Comparison of ENCODE assay signal across 17 cellular contexts in genomic region chr3:89180334-89180733, GRCh38.
DNase-seq lines count a peak whose midpoint lies in the region; ATAC-seq and TF ChIP-seq lines count a peak whose summit lies in the region.
"Had no signal": no experiment of that assay in that cellular context is flagged by ENCODE, and none has a peak within 500 bp of the region (broad histone marks: within the 10 kb centered on the region; RNA-seq: fewer than 3 reads in every experiment).

No MANE protein-coding gene starts in this region.

- WGBS in mesodermal cell (ENCODE audit: insufficient coverage in 2 of 2), 2 experiments, result 40% methylated on average over 1 of the region's 2 CpGs; no CpG with 5 or more reads in 1 of the 2 experiments

- TF ChIP-seq CTCF in LNCaP clone FGC (IDR thresholded peaks at IDR 0.05; ENCODE audit: control insufficient read depth, extremely low read depth, insufficient read depth), result no peak

- H3K36me3 ChIP-seq in mesodermal cell (ENCODE audit: control insufficient read depth, insufficient read depth, low read length), result no peaks in the 10 kb centered on the region
- H3K36me3 ChIP-seq: ascending aorta, right lobe of liver had no signal

- DNase-seq in LNCaP clone FGC (ENCODE audit: low read depth), result peak; percentile 30
- DNase-seq in brain pericyte (ENCODE audit: low read depth, low spot score), result peak; percentile 38
- DNase-seq in middle frontal gyrus (ENCODE audit: extremely low spot score, low spot score), result no peak
- no peak for DNase-seq in stimulated activated CD4-positive, alpha-beta T cell treated with anti-CD3 and anti-CD28 coated beads, Interleukin-15, amount 100 ng/mL, for 24 hours
- DNase-seq: activated CD4-positive, alpha-beta T cell treated with anti-CD3 and anti-CD28 coated beads for 48 hours; activated naive CD4-positive, alpha-beta T cell treated with Interleukin-2 at 50 U/mL for 16 hours; hippocampal formation; KBM-7; NK-92 treated with Interleukin-12 subunit alpha and Interleukin-12 subunit beta, amount 100 ng/mL, for 24 hours; occipital lobe; right lobe of liver; testis had no signal

- H3K27ac ChIP-seq in mesodermal cell (ENCODE audit: low read depth, low read length, severe bottlenecking), result peak overlapping the region; percentile 23
- H3K27ac ChIP-seq: ascending aorta, C4-2B, right lobe of liver, testis had no signal

- no peak overlapping the region for H3K4me3 ChIP-seq in LNCaP clone FGC (ENCODE audit: low read depth, low read length)
- no peak overlapping the region for H3K4me3 ChIP-seq in mesodermal cell (ENCODE audit: extremely low read depth, insufficient read depth, low read length, poor library complexity, severe bottlenecking)
- H3K4me3 ChIP-seq: ascending aorta, right lobe of liver, testis had no signal

- peak; percentile 39 for ATAC-seq in GM18868 (IDR thresholded peaks at IDR 0.05; ENCODE audit: unreplicated experiment)
- ATAC-seq in GM19455 (IDR thresholded peaks at IDR 0.05; ENCODE audit: unreplicated experiment), result no peak
- ATAC-seq: right lobe of liver had no signal

- no peaks in the 10 kb centered on the region for H3K4me1 ChIP-seq in mesodermal cell (ENCODE audit: control insufficient read depth, insufficient read depth, low read length, poor library complexity, severe bottlenecking)
- H3K4me1 ChIP-seq: ascending aorta, testis had no signal

- no peaks in the 10 kb centered on the region for H3K9me3 ChIP-seq in mesodermal cell (ENCODE audit: control insufficient read depth, low read length)
- H3K9me3 ChIP-seq: ascending aorta, right lobe of liver, testis had no signal

Comparison
In these comparisons a context has a peak if more than half of its experiments do, and no peak if none do; other contexts are left out.
1. DNase-seq: peak in LNCaP clone FGC (single experiment) and brain pericyte (single experiment); none in middle frontal gyrus (single experiment) and stimulated activated CD4-positive, alpha-beta T cell treated with anti-CD3 and anti-CD28 coated beads, Interleukin-15, amount 100 ng/mL, for 24 hours (single experiment).